Comparison of ENCODE assay signal across 8 cellular contexts in genomic region chr11:65781152-65781961, GRCh38. TPM values are rescaled to one million over a fixed set of nuclear protein-coding genes. Genes with fewer than 3 reads are reported as not detected.
DNase-seq lines count a peak whose midpoint lies in the region; ATAC-seq and TF ChIP-seq lines count a peak whose summit lies in the region.

No MANE protein-coding gene starts in this region.

- H2AFZ ChIP-seq in neural cell (ENCODE audit: low read depth, low read length): no peak overlapping the region

- H3K9me3 ChIP-seq in Peyer's patch (no peaks in the 10 kb centered on the region), neural cell (ENCODE audit: low read length) (no peaks in the 10 kb centered on the region)

- peaks cover 35% of the 10 kb centered on the region for H3K27me3 Mint-ChIP-seq in activated T-cell treated with anti-CD3 and anti-CD28 coated beads, Interleukin-2, amount 50 U/mL, for 72 hours (ENCODE audit: low read depth)

- H3K27ac Mint-ChIP-seq in activated T-cell treated with anti-CD3 and anti-CD28 coated beads, Interleukin-2, amount 50 U/mL, for 72 hours: no peak overlapping the region

- H3K9ac ChIP-seq in neural cell (ENCODE audit: low read length): no peak overlapping the region

- H3K9me3 Mint-ChIP-seq in activated T-cell treated with anti-CD3 and anti-CD28 coated beads, Interleukin-2, amount 50 U/mL, for 72 hours: no peaks in the 10 kb centered on the region

- TF ChIP-seq CTCF in Peyer's patch (IDR thresholded peaks at IDR 0.05) (peak in 5 of 6 experiments; percentile 25 to 60 (median 45)), neural cell (IDR thresholded peaks at IDR 0.05; ENCODE audit: poor library complexity, severe bottlenecking) (peak; percentile 61)

- peak overlapping the region; percentile 88 to 92 (median 91) for H3K27ac ChIP-seq in Peyer's patch
- no peak overlapping the region for H3K27ac ChIP-seq in neural cell (ENCODE audit: low read length)

- peak; percentile 50 to 54 for ATAC-seq in activated T-cell treated with anti-CD3 and anti-CD28 coated beads, Interleukin-2, amount 50 U/mL, for 72 hours (replicated peaks in 1 of 2)
- ATAC-seq in HG02571 (IDR thresholded peaks at IDR 0.05; ENCODE audit: unreplicated experiment): peak; percentile 30
- ATAC-seq in esophagus mucosa: peak; percentile 9

- H3K27me3 ChIP-seq in Peyer's patch: peaks cover 0 to 6% of the 10 kb centered on the region in 2 donors
- peaks cover 46% of the 10 kb centered on the region for H3K27me3 ChIP-seq in neural cell (ENCODE audit: insufficient read depth, low read depth, low read length)

- H3K36me3 ChIP-seq in Peyer's patch: peaks cover 0 to 22% (median 0%) of the 10 kb centered on the region in 3 donors
- H3K36me3 ChIP-seq in neural cell (ENCODE audit: insufficient read depth, low read length): no peaks in the 10 kb centered on the region

- peak overlapping the region; percentile 86 to 96 (median 94) for H3K4me3 ChIP-seq in Peyer's patch
- peak overlapping the region; percentile 53 for H3K4me3 ChIP-seq in neural cell (ENCODE audit: low read length)

- no peak for TF ChIP-seq EP300 in neural cell (conservative IDR thresholded peaks at IDR 0.05; ENCODE audit: poor library complexity, severe bottlenecking)

- peaks cover 0 to 5% of the 10 kb centered on the region in 2 donors for H3K36me3 Mint-ChIP-seq in activated T-cell treated with anti-CD3 and anti-CD28 coated beads, Interleukin-2, amount 50 U/mL, for 72 hours (ENCODE audit: insufficient read depth in 2 of 2)

- H3K4me1 Mint-ChIP-seq in activated T-cell treated with anti-CD3 and anti-CD28 coated beads, Interleukin-2, amount 50 U/mL, for 72 hours (ENCODE audit: low read depth): peaks cover 29% of the 10 kb centered on the region

- H3K4me1 ChIP-seq in Peyer's patch: peaks cover 0 to 24% (median 14%) of the 10 kb centered on the region in 4 donors

- H4K20me1 ChIP-seq in neural cell (ENCODE audit: insufficient read depth): no peaks in the 10 kb centered on the region

- TF ChIP-seq RAD21 in neural cell (conservative IDR thresholded peaks at IDR 0.05): no peak

- no peak overlapping the region for H3K4me2 ChIP-seq in neural cell (ENCODE audit: low read length)

- H3K9me2 ChIP-seq in neural cell (ENCODE audit: insufficient read depth, low read length): no peaks in the 10 kb centered on the region

- TF ChIP-seq POLR2A in Peyer's patch (IDR thresholded peaks at IDR 0.05): no peak

- DNase-seq in activated T-cell treated with anti-CD3 and anti-CD28 coated beads, Interleukin-2, amount 50 U/mL, for 72 hours: peak in 1 of 2 donors; percentile 68
- DNase-seq in activated T-cell treated with anti-CD3 and anti-CD28 coated beads, Interleukin-2, amount 50 U/mL, for 48 hours: no peak
- DNase-seq in Peyer's patch (peak in 2 of 3 donors; percentile 59 to 60), NCI-H1092 (lab: John Stamatoyannopoulos, UW) (no peak), pons (ENCODE audit: low spot score) (no peak)

- peak overlapping the region; percentile 39 to 51 for H3K4me3 Mint-ChIP-seq in activated T-cell treated with anti-CD3 and anti-CD28 coated beads, Interleukin-2, amount 50 U/mL, for 72 hours

- no peaks in the 10 kb centered on the region for H3K79me2 ChIP-seq in neural cell (replicated peaks; ENCODE audit: insufficient read depth, low read length)

- no peaks in the 10 kb centered on the region for H3F3A ChIP-seq in neural cell (ENCODE audit: insufficient read depth, low read length, poor library complexity, severe bottlenecking)

TF ChIP-seq in neural cell, 6 proteins besides CTCF, POLR2A, EP300 and RAD21:
- TF ChIP-seq REST (IDR thresholded peaks at IDR 0.05; ENCODE audit: borderline replicate concordance): no peak

RNA-seq across cellular contexts. Expression of gene AP5B1, which starts 0.6 kb away (rescaled TPM):
- 10 to 100 TPM; 20.0 to 22.4 TPM for total RNA-seq in activated T-cell treated with anti-CD3 and anti-CD28 coated beads, Interleukin-2, amount 50 U/mL, for 72 hours
- total RNA-seq in Peyer's patch: 10 to 100 TPM; 14.9 to 35.8 (median 35.0) TPM
- total RNA-seq in esophagus mucosa: 18.2 TPM
- polyA plus RNA-seq in neural cell: 0.52 and 1.3 TPM in 2 replicates
- 3.1 and 3.2 TPM in 2 replicates for polyA minus RNA-seq in neural cell

RNA-seq across cellular contexts. Expression of gene OVOL1, which starts 5.5 kb away (rescaled TPM):
- total RNA-seq in activated T-cell treated with anti-CD3 and anti-CD28 coated beads, Interleukin-2, amount 50 U/mL, for 72 hours: under 1 TPM in 1 of 2 donors, not detected in 1; 0.16 TPM
- total RNA-seq in Peyer's patch (10 to 100 TPM; 14.9 to 33.2 (median 29.8) TPM), esophagus mucosa (49.0 TPM)
- not detected in 2 replicates for polyA plus RNA-seq in neural cell
- not detected in 2 replicates for polyA minus RNA-seq in neural cell

RNA-seq across cellular contexts. Expression of gene SNX32, which starts 52.4 kb away (rescaled TPM):
- total RNA-seq in activated T-cell treated with anti-CD3 and anti-CD28 coated beads, Interleukin-2, amount 50 U/mL, for 72 hours: 1 to 10 TPM; 2.2 to 4.6 TPM
- total RNA-seq in Peyer's patch (1 to 10 TPM in 3 of 4 donors, not detected in 1; 1.7 to 6.7 (median 6.4) TPM), esophagus mucosa (0.12 TPM)
- 12.6 and 16.0 TPM in 2 replicates for polyA plus RNA-seq in neural cell
- polyA minus RNA-seq in neural cell: 7.5 and 7.9 TPM in 2 replicates

Comparison
In these comparisons a context has a peak if more than half of its experiments do, and no peak if none do; other contexts are left out.
1. DNase-seq: peak in Peyer's patch (2 of 3); none in activated T-cell treated with anti-CD3 and anti-CD28 coated beads, Interleukin-2, amount 50 U/mL, for 48 hours (0 of 2), NCI-H1092 (single experiment) and pons (single experiment).
2. RNA of gene OVOL1, which starts 5.5 kb away (total RNA-seq): 49.0 TPM in esophagus mucosa (single experiment) and 14.9 to 33.2 TPM in Peyer's patch; 0.16 TPM in activated T-cell treated with anti-CD3 and anti-CD28 coated beads, Interleukin-2, amount 50 U/mL, for 72 hours; every median in the first group is over 10 times any median in the second.
3. Peak in every context shown above with its lines, with median percentiles within 50 percentile points of each other: ATAC-seq.